17 cellular contexts compared by ENCODE assay signal in the genomic region with DNA sequence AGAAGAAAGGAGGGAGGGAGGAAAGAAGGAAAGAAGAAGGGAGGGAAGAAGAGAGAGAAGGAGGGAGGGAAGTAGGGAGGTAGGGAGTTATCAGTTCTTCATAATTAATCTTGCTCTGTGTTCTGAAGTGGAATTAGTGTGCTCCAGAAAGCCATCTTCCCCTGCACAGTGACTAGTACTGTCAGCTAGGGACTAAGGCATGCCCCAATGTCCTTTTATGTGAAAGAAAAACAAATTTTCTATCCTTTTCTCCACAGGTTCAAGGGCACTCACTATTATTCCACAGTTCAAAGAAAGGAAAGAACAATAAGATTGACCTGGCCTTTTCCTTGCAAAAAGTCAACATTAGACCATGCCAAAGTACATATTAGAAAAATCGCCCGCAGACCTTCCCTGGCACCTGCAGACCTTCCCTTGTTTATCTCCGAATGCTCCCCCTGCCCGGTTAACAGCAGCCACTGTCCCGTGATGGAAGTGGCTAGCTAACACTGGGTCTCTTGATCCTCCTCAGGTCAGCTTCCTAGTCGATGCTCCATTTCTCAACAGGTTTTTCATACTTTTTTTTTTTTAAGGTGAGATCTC.
DNase-seq lines count a peak whose midpoint lies in the region; ATAC-seq and TF ChIP-seq lines count a peak whose summit lies in the region.
"Had no signal": no experiment of that assay in that cellular context is flagged by ENCODE, and none has a peak within 500 bp of the region (broad histone marks: within the 10 kb centered on the region; RNA-seq: fewer than 3 reads in every experiment).

No MANE protein-coding gene starts in this region.

- H3K9me3 Mint-ChIP-seq in MCF 10A (ENCODE audit: unreplicated experiment), result no peaks in the 10 kb centered on the region
- no peaks in the 10 kb centered on the region for H3K9me3 Mint-ChIP-seq in effector memory CD8-positive, alpha-beta T cell
- H3K9me3 Mint-ChIP-seq in stimulated activated effector memory CD8-positive, alpha-beta T cell treated with anti-CD3 and anti-CD28 coated beads, Interleukin-12 subunit alpha, Interleukin-12 subunit beta, amount 100 ng/mL, for 72 hours, result no peaks in the 10 kb centered on the region
- H3K9me3 Mint-ChIP-seq: GM23338 had no signal

- no TSS peak for BruUV-seq in MCF 10A (replicated peaks; lab: Mats Ljungman, UMichigan)

- peak overlapping the region; percentile 27 to 49 for H3K27ac ChIP-seq in breast epithelium
- H3K27ac ChIP-seq: KMS-11 had no signal

- CTCF ChIA-PET in MCF 10A (lab: Yijun Ruan, JAX), result no interaction called here

- POLR2A ChIA-PET in MCF 10A (lab: Yijun Ruan, JAX), result interaction anchor here (0.6 to 0.8 kb wide), 3 partner anchors 9 to 61 kb away, joined by 3 read pairs; no protein-coding TSS in a partner anchor

- H3K4me3 Mint-ChIP-seq in MCF 10A (ENCODE audit: unreplicated experiment), result no peak overlapping the region
- no peak overlapping the region for H3K4me3 Mint-ChIP-seq in effector memory CD8-positive, alpha-beta T cell
- no peak overlapping the region for H3K4me3 Mint-ChIP-seq in stimulated activated effector memory CD8-positive, alpha-beta T cell treated with anti-CD3 and anti-CD28 coated beads, Interleukin-12 subunit alpha, Interleukin-12 subunit beta, amount 100 ng/mL, for 72 hours
- H3K4me3 Mint-ChIP-seq: CD4-positive, alpha-beta memory T cell; GM23338 had no signal

- H3K36me3 Mint-ChIP-seq in MCF 10A (ENCODE audit: insufficient read depth, unreplicated experiment), result peaks cover 7% of the 10 kb centered on the region
- peaks cover 6% of the 10 kb centered on the region for H3K36me3 Mint-ChIP-seq in effector memory CD8-positive, alpha-beta T cell (ENCODE audit: insufficient read depth)
- H3K36me3 Mint-ChIP-seq in stimulated activated effector memory CD8-positive, alpha-beta T cell treated with anti-CD3 and anti-CD28 coated beads, Interleukin-12 subunit alpha, Interleukin-12 subunit beta, amount 100 ng/mL, for 72 hours, result peaks cover 22% of the 10 kb centered on the region

- no peak for TF ChIP-seq POLR2A in breast epithelium (IDR thresholded peaks at IDR 0.05)

- intact Hi-C loops in breast epithelium (cut with DNase I; ENCODE audit: low total_unique reads), result no loop called here
- intact Hi-C loops in MCF 10A (cut with micrococcal nuclease), result no loop called here

- in situ Hi-C loops in HAP-1 (cut with MboI; ENCODE audit: low sequenced_read_pairs), result no loop called here

- DNase-seq in breast epithelium (ENCODE audit: low spot score in 2 of 2) (no peak), MCF 10A (ENCODE audit: unreplicated experiment) (no peak), NCI-H69 (lab: John Stamatoyannopoulos, UW) (peak; percentile 23), HAP-1 (ENCODE audit: low spot score in 2 of 2) (no peak), pons (ENCODE audit: low spot score) (no peak)
- DNase-seq in effector memory CD8-positive, alpha-beta T cell, result no peak
- peak in 1 of 2 donors; percentile 25 for DNase-seq in stimulated activated effector memory CD8-positive, alpha-beta T cell treated with anti-CD3 and anti-CD28 coated beads, Interleukin-12 subunit alpha, Interleukin-12 subunit beta, amount 100 ng/mL, for 72 hours (ENCODE audit: low spot score in 2 of 2)
- no peak for DNase-seq in activated CD4-positive, CD25-positive, alpha-beta regulatory T cell treated with anti-CD3 and anti-CD28 coated beads, Interleukin-2, amount 50 U/mL, for 72 hours
- DNase-seq: AML-193; CD4-positive, alpha-beta memory T cell; NCI-H1105 treated with DMSO at 0.1 percent for 48 hours; NCI-H2081 treated with DMSO at 0.1 percent for 48 hours; NCI-H2227 treated with DMSO at 0.1 percent for 48 hours; SK-N-SH had no signal

- ATAC-seq in effector memory CD8-positive, alpha-beta T cell (replicated peaks), result no peak
- no peak for ATAC-seq in stimulated activated effector memory CD8-positive, alpha-beta T cell treated with anti-CD3 and anti-CD28 coated beads, Interleukin-12 subunit alpha, Interleukin-12 subunit beta, amount 100 ng/mL, for 72 hours
- ATAC-seq: GM23338, Panc1 had no signal

- no peaks in the 10 kb centered on the region for H3K36me3 ChIP-seq in breast epithelium
- H3K36me3 ChIP-seq in HAP-1 (replicated peaks), result no peaks in the 10 kb centered on the region

- TF ChIP-seq CTCF in breast epithelium (IDR thresholded peaks at IDR 0.05), result no peak
- TF ChIP-seq CTCF in MCF 10A (IDR thresholded peaks at IDR 0.05; ENCODE audit: unreplicated experiment), result no peak

- H3K27ac Mint-ChIP-seq in MCF 10A (ENCODE audit: low read depth, unreplicated experiment), result no peak overlapping the region
- H3K27ac Mint-ChIP-seq in effector memory CD8-positive, alpha-beta T cell, result peak overlapping the region; percentile 79 to 85
- peak overlapping the region; percentile 63 for H3K27ac Mint-ChIP-seq in stimulated activated effector memory CD8-positive, alpha-beta T cell treated with anti-CD3 and anti-CD28 coated beads, Interleukin-12 subunit alpha, Interleukin-12 subunit beta, amount 100 ng/mL, for 72 hours
- H3K27ac Mint-ChIP-seq: GM23338 had no signal

- H3K4me3 ChIP-seq in breast epithelium (no peak overlapping the region), HAP-1 (no peak overlapping the region)
- H3K4me3 ChIP-seq: GM23338 had no signal

- H3K27me3 ChIP-seq in breast epithelium (no peaks in the 10 kb centered on the region), HAP-1 (ENCODE audit: low read depth) (no peaks in the 10 kb centered on the region)

- H3K4me1 Mint-ChIP-seq in MCF 10A (ENCODE audit: insufficient read depth, unreplicated experiment), result peaks cover 3% of the 10 kb centered on the region
- H3K4me1 Mint-ChIP-seq in effector memory CD8-positive, alpha-beta T cell (ENCODE audit: low read depth in 2 of 2), result peaks cover 12 to 29% of the 10 kb centered on the region in 2 donors
- peaks cover 37% of the 10 kb centered on the region for H3K4me1 Mint-ChIP-seq in stimulated activated effector memory CD8-positive, alpha-beta T cell treated with anti-CD3 and anti-CD28 coated beads, Interleukin-12 subunit alpha, Interleukin-12 subunit beta, amount 100 ng/mL, for 72 hours

- no peaks in the 10 kb centered on the region for H3K4me1 ChIP-seq in breast epithelium
- no peaks in the 10 kb centered on the region; the same call in 1 of the 2 replicates for H3K4me1 ChIP-seq in HAP-1

- H3K27me3 Mint-ChIP-seq in MCF 10A (ENCODE audit: insufficient read depth, unreplicated experiment), result peaks cover 99% of the 10 kb centered on the region
- no peaks in the 10 kb centered on the region for H3K27me3 Mint-ChIP-seq in effector memory CD8-positive, alpha-beta T cell
- H3K27me3 Mint-ChIP-seq: CD4-positive, alpha-beta memory T cell had no signal

- no peaks in the 10 kb centered on the region for H3K9me3 ChIP-seq in breast epithelium
- no peaks in the 10 kb centered on the region for H3K9me3 ChIP-seq in HAP-1
- H3K9me3 ChIP-seq: SK-N-SH had no signal
